Comparison of ENCODE assay signal across 26 cellular contexts in the genomic region with DNA sequence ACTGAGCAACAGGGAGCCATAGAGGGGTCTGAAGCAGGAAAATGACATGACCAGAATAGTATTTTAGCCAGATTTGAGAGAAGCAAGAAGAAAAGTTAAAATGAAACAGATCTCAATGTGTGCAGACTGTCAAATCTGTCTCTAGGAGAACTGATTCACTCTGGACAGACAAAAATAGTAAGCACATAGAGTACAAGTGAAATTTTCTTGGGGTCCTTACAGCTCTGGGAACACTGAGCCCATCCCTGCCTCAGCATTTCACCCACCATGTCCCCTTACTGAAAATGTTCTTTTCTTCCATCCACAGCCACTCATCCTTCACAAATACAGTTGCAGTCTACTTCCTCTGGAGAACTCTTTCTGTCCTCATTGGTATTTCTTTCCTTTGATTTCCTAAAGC.
"Had no signal": no experiment of that assay in that cellular context is flagged by ENCODE, and none has a peak within 500 bp of the region (broad histone marks: within the 10 kb centered on the region; RNA-seq: fewer than 3 reads in every experiment).

No MANE protein-coding gene starts in this region.

- H3K4me3 ChIP-seq: stomach, suprapubic skin, testis, thoracic aorta, thyroid gland, tibial artery, tibial nerve, transverse colon, upper lobe of left lung, upper lobe of right lung, uterus, vagina had no signal

- H3K36me3 ChIP-seq: stomach, suprapubic skin, thoracic aorta, thyroid gland, tibial artery, tibial nerve, transverse colon, upper lobe of left lung, upper lobe of right lung, uterus, vagina had no signal

- DNase-seq: stimulated activated CD4-positive, alpha-beta T cell treated with anti-CD3 and anti-CD28 coated beads, Interleukin-2, amount 100 ng/mL, for 48 hours; stimulated activated CD4-positive, alpha-beta T cell treated with anti-CD3 and anti-CD28 coated beads, Interleukin-4, amount 100 ng/mL, for 1 hour; stimulated activated CD4-positive, alpha-beta T cell treated with anti-CD3 and anti-CD28 coated beads, Interleukin-4, amount 100 ng/mL, for 24 hours; stimulated activated CD4-positive, alpha-beta T cell treated with anti-CD3 and anti-CD28 coated beads, Interleukin-4, amount 100 ng/mL, for 4 hours; stimulated activated CD8-positive, alpha-beta memory T cell treated with anti-CD3 and anti-CD28 coated beads, Interleukin-4, amount 100 ng/mL, for 48 hours; stimulated activated naive B cell treated with anti-CD40 and anti-IgM and Interleukin-4, amounts not matched to agents 10 μg/mL and 1 μg/mL and 100 μg/mL, for 72 hours; stimulated activated naive CD4-positive, alpha-beta T cell; stimulated activated naive CD4-positive, alpha-beta T cell treated with Interleukin-2 at 50 U/mL for 16 hours; stimulated activated naive CD8-positive, alpha-beta T cell treated with anti-CD3 and anti-CD28 coated beads, Interleukin-15, amount 100 ng/mL, for 72 hours; stimulated activated naive CD8-positive, alpha-beta T cell treated with anti-CD3 and anti-CD28 coated beads, Interleukin-15, Interleukin-2, amounts not matched to agents 100 U/mL and 50 U/mL, for 24 hours; stomach; substantia nigra; testis; thyroid gland; tibial artery; transverse colon; trophoblast cell; upper lobe of left lung; upper lobe of right lung; uterus had no signal

- H3K4me1 ChIP-seq: stomach, suprapubic skin, testis, thyroid gland, tibial artery, tibial nerve, transverse colon, upper lobe of left lung, upper lobe of right lung, uterus, vagina had no signal

- H3K9me3 ChIP-seq: stomach, suprapubic skin, testis, thoracic aorta, thyroid gland, tibial artery, tibial nerve, transverse colon, upper lobe of left lung, upper lobe of right lung, uterus, vagina had no signal

- H3K27ac ChIP-seq: stomach, suprapubic skin, testis, thoracic aorta, thyroid gland, tibial artery, tibial nerve, transverse colon, upper lobe of left lung, upper lobe of right lung, uterus, vagina had no signal

- ATAC-seq: stimulated activated effector memory CD8-positive, alpha-beta T cell treated with anti-CD3 and anti-CD28 coated beads, Interleukin-12 subunit alpha, Interleukin-12 subunit beta, amount 100 ng/mL, for 72 hours; stimulated activated memory B cell treated with anti-CD40 and anti-IgM and Interleukin-4, amounts not matched to agents 10 μg/mL and 1 μg/mL and 100 μg/mL, for 72 hours; stimulated activated naive B cell treated with anti-CD40 and anti-IgM and Interleukin-4, amounts not matched to agents 10 μg/mL and 1 μg/mL and 100 μg/mL, for 72 hours; stimulated activated naive CD8-positive, alpha-beta T cell treated with anti-CD3 and anti-CD28 coated beads, Interleukin-15, amount 100 ng/mL, for 72 hours; stimulated activated naive CD8-positive, alpha-beta T cell treated with anti-CD3 and anti-CD28 coated beads, Interleukin-15, Interleukin-2, amounts not matched to agents 100 U/mL and 50 U/mL, for 24 hours; upper lobe of right lung had no signal

- H3K27me3 ChIP-seq: testis, thyroid gland, tibial artery, transverse colon, upper lobe of left lung, uterus, vagina had no signal
